ENCODE assay signal across 17 cellular contexts in genomic region chr10:14439451-14440259, GRCh38.
DNase-seq lines count a peak whose midpoint lies in the region; ATAC-seq and TF ChIP-seq lines count a peak whose summit lies in the region.
"Had no signal": no experiment of that assay in that cellular context is flagged by ENCODE, and none has a peak within 500 bp of the region (broad histone marks: within the 10 kb centered on the region; RNA-seq: fewer than 3 reads in every experiment).

No MANE protein-coding gene starts in this region.

- DNase-seq in GM04503 (ENCODE audit: low read depth) = peak; percentile 13
- peak; percentile 49 for DNase-seq in RPMI7951 (ENCODE audit: low read depth)
- no peak for DNase-seq in fibroblast of the aortic adventitia (ENCODE audit: low read depth)
- peak; percentile 21 for DNase-seq in stromal cell of bone marrow (ENCODE audit: low read depth)
- DNase-seq in NCI-H187 treated with DMSO at 0.1 percent for 48 hours (lab: John Stamatoyannopoulos, UW) = no peak
- no peak for DNase-seq in stimulated activated naive CD4-positive, alpha-beta T cell treated with Interleukin-2 at 50 U/mL for 16 hours (lab: John Stamatoyannopoulos, UW)
- DNase-seq: activated B cell treated with CpG ODN at 0.5 μM for 24 hours; activated CD8-positive, alpha-beta T cell treated with anti-CD3 and anti-CD28 coated beads for 36 hours; activated gamma-delta T cell treated with Interleukin-2 at 50 U/mL for 16 hours; naive thymus-derived CD4-positive, alpha-beta T cell; ovary; stimulated activated naive B cell treated with anti-CD40 and anti-IgM and Interleukin-4, amounts not matched to agents 10 μg/mL and 1 μg/mL and 100 μg/mL, for 72 hours; T-helper 9 cell; tibial artery had no signal

- peak; percentile 6 for TF ChIP-seq CTCF in fibroblast of the aortic adventitia (IDR thresholded peaks at IDR 0.05; ENCODE audit: insufficient read depth, low read length)

- H3K4me3 ChIP-seq in fibroblast of the aortic adventitia (ENCODE audit: low read depth, low read length) = no peak overlapping the region
- H3K4me3 ChIP-seq: cardiac muscle cell, K562, ovary, tibial artery had no signal

- no peak for ATAC-seq in GM21526 (IDR thresholded peaks at IDR 0.05; ENCODE audit: low FRiP score, unreplicated experiment)
- ATAC-seq: activated CD8-positive, alpha-beta T cell treated with anti-CD3 and anti-CD28 coated beads for 36 hours; K562; naive thymus-derived CD4-positive, alpha-beta T cell; stimulated activated naive B cell treated with anti-CD40 and anti-IgM and Interleukin-4, amounts not matched to agents 10 μg/mL and 1 μg/mL and 100 μg/mL, for 72 hours had no signal

Comparison
In these comparisons a context has a peak if more than half of its experiments do, and no peak if none do; other contexts are left out.
1. DNase-seq: peak in GM04503 (single experiment), RPMI7951 (single experiment) and stromal cell of bone marrow (single experiment); none in fibroblast of the aortic adventitia (single experiment), NCI-H187 treated with DMSO at 0.1 percent for 48 hours (single experiment) and stimulated activated naive CD4-positive, alpha-beta T cell treated with Interleukin-2 at 50 U/mL for 16 hours (single experiment).